In the genomic region with DNA sequence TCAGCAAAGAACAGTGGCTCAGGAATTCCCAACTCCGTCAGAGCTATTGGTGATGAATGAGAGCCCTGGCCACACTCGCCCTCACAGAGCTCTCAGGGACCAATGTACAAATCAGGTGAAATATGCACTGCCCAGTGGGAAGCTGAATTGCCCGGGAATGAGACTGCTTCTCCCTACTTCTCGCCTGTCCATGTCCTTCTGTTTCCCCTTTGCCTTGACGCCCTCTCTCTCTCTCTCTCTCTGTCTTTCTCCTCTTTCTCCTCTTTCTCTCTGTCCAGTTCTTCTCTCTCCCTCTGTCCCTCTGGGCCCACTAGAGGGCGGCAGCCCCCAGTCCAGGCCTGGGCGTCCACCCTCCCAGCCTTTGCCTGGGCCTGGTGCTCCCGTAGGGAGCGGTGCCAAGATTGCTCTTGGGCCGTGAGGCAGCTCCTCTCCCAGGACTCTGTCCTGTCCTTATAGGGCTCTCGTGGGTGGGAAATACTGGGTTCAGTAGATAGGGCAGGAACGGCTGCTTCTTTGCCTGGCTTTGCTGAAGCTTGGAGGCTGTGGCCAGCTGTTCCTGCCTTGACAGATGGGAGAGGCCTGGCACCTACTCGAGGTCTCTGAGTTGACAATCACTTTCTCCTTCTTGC, we compare ENCODE assay signal across 7 cellular contexts. TPM values are rescaled to one million over a fixed set of nuclear protein-coding genes. Genes with fewer than 3 reads are reported as not detected.
DNase-seq lines count a peak whose midpoint lies in the region; ATAC-seq, FAIRE-seq and TF ChIP-seq lines count a peak whose summit lies in the region.

No MANE protein-coding gene starts in this region.

- H3K9ac ChIP-seq in astrocyte (ENCODE audit: low read length) (no peak overlapping the region), Karpas-422 (ENCODE audit: low read length) (no peak overlapping the region)

- H3K27me3 ChIP-seq in astrocyte (ENCODE audit: insufficient read depth, low read length) (peaks cover 7% of the 10 kb centered on the region), Karpas-422 (ENCODE audit: low read length) (no peaks in the 10 kb centered on the region)

- peak overlapping the region; percentile 76 for H2AFZ ChIP-seq in astrocyte (ENCODE audit: low read depth, low read length)
- H2AFZ ChIP-seq in Karpas-422 (ENCODE audit: low read length): no peak overlapping the region

- no peaks in the 10 kb centered on the region for H3K36me3 Mint-ChIP-seq in astrocyte (ENCODE audit: low read depth, unreplicated experiment)
- no peaks in the 10 kb centered on the region for H3K36me3 Mint-ChIP-seq in T-cell

- H3K4me3 ChIP-seq in GM12864 (ENCODE audit: low read depth, low read length): no peak overlapping the region
- H3K4me3 ChIP-seq in astrocyte (ENCODE audit: insufficient read depth, low read depth, low read length): no peak overlapping the region
- H3K4me3 ChIP-seq in Karpas-422 (ENCODE audit: low read length): no peak overlapping the region

- no peaks in the 10 kb centered on the region for H3K36me3 ChIP-seq in astrocyte (ENCODE audit: insufficient read depth, low read length)
- no peaks in the 10 kb centered on the region for H3K36me3 ChIP-seq in Karpas-422 (ENCODE audit: insufficient read depth, low read length)

- POLR2A ChIA-PET in T-cell (lab: Charles Lee): interaction anchor here in 1 of 2 donors (0.6 kb wide), 1 partner anchor 47 kb away, joined by 3 read pairs; no protein-coding TSS in a partner anchor

- H3K27ac Mint-ChIP-seq in astrocyte (ENCODE audit: unreplicated experiment) (peak overlapping the region; percentile 47), T-cell (no peak overlapping the region)

- H3K27ac ChIP-seq in astrocyte (ENCODE audit: low read depth, low read length) (no peak overlapping the region), Karpas-422 (ENCODE audit: low read length) (no peak overlapping the region)

- no peaks in the 10 kb centered on the region for H4K20me1 ChIP-seq in astrocyte (ENCODE audit: insufficient read depth, low read length)
- no peaks in the 10 kb centered on the region for H4K20me1 ChIP-seq in Karpas-422 (ENCODE audit: insufficient read depth, low read depth, low read length)

- H3K9me3 Mint-ChIP-seq in astrocyte (ENCODE audit: unreplicated experiment) (no peaks in the 10 kb centered on the region), T-cell (no peaks in the 10 kb centered on the region)

- H3K4me1 Mint-ChIP-seq in astrocyte (ENCODE audit: low read depth, unreplicated experiment) (peaks cover 8% of the 10 kb centered on the region), T-cell (peaks cover 0 to 6% (median 0%) of the 10 kb centered on the region in 3 donors)

- H3K79me2 ChIP-seq in astrocyte (ENCODE audit: insufficient read depth, low read length) (no peaks in the 10 kb centered on the region), Karpas-422 (ENCODE audit: low read length) (no peaks in the 10 kb centered on the region)

- ATAC-seq in T-cell (replicated peaks in 1 of 4): no peak

- H3K4me2 ChIP-seq in astrocyte (ENCODE audit: low read length): no peak overlapping the region
- no peak overlapping the region for H3K4me2 ChIP-seq in Karpas-422 (ENCODE audit: low read depth, low read length, poor library complexity, severe bottlenecking)

- CTCF ChIA-PET in T-cell (lab: Charles Lee): interaction anchor here in 1 of 2 donors (0.6 to 0.7 kb wide), 2 partner anchors 32 to 34 kb away, joined by 3 to 4 read pairs; no protein-coding TSS in a partner anchor

- peak; percentile 46 for TF ChIP-seq CTCF in GM12864 (IDR thresholded peaks at IDR 0.05; ENCODE audit: low read depth, low read length, missing control alignments)
- peak; percentile 73 for TF ChIP-seq CTCF in astrocyte (IDR thresholded peaks at IDR 0.05; ENCODE audit: insufficient read depth, low read depth, low read length)

- no peaks in the 10 kb centered on the region for H3K4me1 ChIP-seq in astrocyte (ENCODE audit: insufficient read depth, low read length)
- no peaks in the 10 kb centered on the region for H3K4me1 ChIP-seq in Karpas-422 (ENCODE audit: low read length)

- no peaks in the 10 kb centered on the region for H3K9me2 ChIP-seq in Karpas-422 (replicated peaks; ENCODE audit: insufficient read depth, low read length)

- H3K9me3 ChIP-seq in astrocyte (ENCODE audit: insufficient read depth, low read depth, low read length): no peaks in the 10 kb centered on the region
- no peaks in the 10 kb centered on the region for H3K9me3 ChIP-seq in Karpas-422 (ENCODE audit: low read length)

- DNase-seq in GM12864 (ENCODE audit: low read depth) (no peak), NCI-H1092 treated with DMSO at 0.1 percent for 48 hours (lab: John Stamatoyannopoulos, UW) (peak; percentile 43), astrocyte (ENCODE audit: low read depth) (peak; percentile 69), hepatic stellate cell (ENCODE audit: low spot score) (peak; percentile 86), renal cortical epithelial cell (ENCODE audit: low read depth) (peak; percentile 75), Karpas-422 (no peak), T-cell (no peak)

- no peak for FAIRE-seq in astrocyte (lab: Jason Lieb, UNC)

- no peak overlapping the region for H3K4me3 Mint-ChIP-seq in astrocyte (ENCODE audit: unreplicated experiment)
- H3K4me3 Mint-ChIP-seq in T-cell: no peak overlapping the region

- H3K27me3 Mint-ChIP-seq in astrocyte (ENCODE audit: low read depth, unreplicated experiment) (peaks cover 4% of the 10 kb centered on the region), T-cell (peaks cover 0 to 3% of the 10 kb centered on the region in 2 donors)

RNA-seq across cellular contexts. Expression of gene PUM2, which starts 28.4 kb away (rescaled TPM):
- total RNA-seq in astrocyte: 55.6 and 69.4 TPM in 2 replicates
- 31.6 and 90.6 TPM in 2 replicates for total RNA-seq in renal cortical epithelial cell
- total RNA-seq in Karpas-422 (2014; rRNA removed; shearing (Covaris generic); ENCODE audit: low replicate concordance): 60.1 and 80.3 TPM in 2 replicates
- total RNA-seq in T-cell: 100 to 1,000 TPM; 128 to 154 (median 138) TPM

Comparison
In these comparisons a context has a peak if more than half of its experiments do, and no peak if none do; other contexts are left out.
1. DNase-seq: peak in NCI-H1092 treated with DMSO at 0.1 percent for 48 hours (single experiment), astrocyte (single experiment), hepatic stellate cell (single experiment) and renal cortical epithelial cell (single experiment); none in GM12864 (single experiment), Karpas-422 (single experiment) and T-cell (0 of 34).